In genomic region chr18:74596959-74597661, GRCh38 we compare ENCODE assay signal across 8 cellular contexts. TPM values are rescaled to one million over a fixed set of nuclear protein-coding genes. Genes with fewer than 3 reads are reported as not detected.
A peak's percentile ranks its signal among the peaks of the same experiment; 100 is the strongest.
DNase-seq lines count a peak whose midpoint lies in the region; ATAC-seq lines count a peak whose summit lies in the region.

No MANE protein-coding gene starts in this region.

- H3K36me3 Mint-ChIP-seq in central memory CD8-positive, alpha-beta T cell (ENCODE audit: insufficient read depth): peaks cover 32% of the 10 kb centered on the region

- H3K27me3 Mint-ChIP-seq in central memory CD8-positive, alpha-beta T cell: no peaks in the 10 kb centered on the region

- H3K4me1 Mint-ChIP-seq in central memory CD8-positive, alpha-beta T cell: peaks cover 49% of the 10 kb centered on the region

- peak; percentile 4 for DNase-seq in NCI-H2029 treated with DMSO at 0.1 percent for 48 hours (lab: John Stamatoyannopoulos, UW)
- no peak for DNase-seq in NCI-H2029 (lab: John Stamatoyannopoulos, UW)
- peak; percentile 95 for DNase-seq in NCI-H146 treated with DMSO at 0.1 percent for 48 hours (lab: John Stamatoyannopoulos, UW; ENCODE audit: unreplicated experiment)
- peak; percentile 60 to 61 for DNase-seq in central memory CD8-positive, alpha-beta T cell (ENCODE audit: low spot score in 2 of 2)
- peak; percentile 80 for DNase-seq in left lobe of liver (ENCODE audit: low spot score)
- peak; percentile 58 to 59 for DNase-seq in stimulated activated CD4-positive, alpha-beta T cell treated with anti-CD3 and anti-CD28 coated beads, Interleukin-2, amount 100 ng/mL, for 48 hours

- H3K27ac Mint-ChIP-seq in central memory CD8-positive, alpha-beta T cell (ENCODE audit: low read depth): peak overlapping the region; percentile 94

- peak; percentile 37 for ATAC-seq in HG02759 (IDR thresholded peaks at IDR 0.05; ENCODE audit: unreplicated experiment)
- peak; percentile 45 to 52 for ATAC-seq in activated CD4-positive, CD25-positive, alpha-beta regulatory T cell treated with anti-CD3 and anti-CD28 coated beads, Interleukin-2, amount 50 U/mL, for 24 hours
- peak; percentile 50 for ATAC-seq in central memory CD8-positive, alpha-beta T cell (replicated peaks; ENCODE audit: extremely low read depth, poor library complexity, severe bottlenecking)
- peak; percentile 65 for ATAC-seq in left lobe of liver

- peak overlapping the region; percentile 98 for H3K4me3 Mint-ChIP-seq in central memory CD8-positive, alpha-beta T cell

- H3K9me3 Mint-ChIP-seq in central memory CD8-positive, alpha-beta T cell: no peaks in the 10 kb centered on the region

RNA-seq across cellular contexts. Expression of gene ZNF407, which starts 0.6 kb away (rescaled TPM):
- total RNA-seq in left lobe of liver: 4.9 TPM
